ENCODE assay signal across 11 cellular contexts in the genomic region with DNA sequence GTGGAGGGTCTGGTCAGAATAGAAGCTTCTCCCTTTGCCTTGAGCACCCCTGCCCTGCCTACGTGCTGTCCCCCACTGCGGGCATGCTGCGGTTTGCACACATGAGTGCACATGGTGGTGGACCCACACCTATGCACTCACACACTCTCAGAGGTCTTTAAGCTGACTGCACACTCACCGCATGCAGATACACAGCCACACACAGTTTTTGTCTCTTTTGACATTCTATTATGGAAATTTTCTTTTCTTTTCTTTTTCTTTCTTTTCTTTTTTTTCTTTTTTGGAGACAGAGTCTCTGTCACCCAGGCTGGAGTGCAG. TPM values are rescaled to one million over a fixed set of nuclear protein-coding genes. Genes with fewer than 3 reads are reported as not detected.
DNase-seq lines count a peak whose midpoint lies in the region; ATAC-seq and TF ChIP-seq lines count a peak whose summit lies in the region.
"Had no signal": no experiment of that assay in that cellular context is flagged by ENCODE, and none has a peak within 500 bp of the region (broad histone marks: within the 10 kb centered on the region; RNA-seq: fewer than 3 reads in every experiment).

No MANE protein-coding gene starts in this region.

- H3K4me1 ChIP-seq in skeletal muscle tissue (ENCODE audit: control insufficient read depth in 3 of 3, insufficient read depth in 3 of 3, low read length in 3 of 3) = peaks cover 14 to 28% (median 16%) of the 10 kb centered on the region in 3 donors

- no peaks in the 10 kb centered on the region for H3K36me3 ChIP-seq in skeletal muscle tissue (ENCODE audit: control insufficient read depth in 3 of 3, insufficient read depth in 3 of 3, low read length in 3 of 3)

- DNase-seq in T-helper 1 cell (no peak), WTC11 (ENCODE audit: low spot score) (no peak), glutamatergic neuron (no peak), LoVo (ENCODE audit: low spot score) (no peak)
- DNase-seq: NCI-H2227 treated with DMSO at 0.1 percent for 48 hours had no signal

- peak overlapping the region; percentile 46 to 61 (median 59) for H3K4me3 ChIP-seq in skeletal muscle tissue (ENCODE audit: low read length in 3 of 3)

- ATAC-seq in WTC11 (no peak), HG02981 (IDR thresholded peaks at IDR 0.05; ENCODE audit: unreplicated experiment) (no peak), HG03175 (IDR thresholded peaks at IDR 0.05; ENCODE audit: unreplicated experiment) (no peak)

- peaks cover 14% of the 10 kb centered on the region for H3K4me1 Mint-ChIP-seq in T-helper 1 cell treated with Interleukin-12 subunit alpha and Interleukin-12 subunit beta and Interleukin-4 antibody, amounts not matched to agents 30 μg/mL and 1 μg/mL, for 36 hours (ENCODE audit: low read depth)
- H3K4me1 Mint-ChIP-seq in WTC11 (peaks cover 21% of the 10 kb centered on the region), glutamatergic neuron (ENCODE audit: low read depth, unreplicated experiment) (peaks cover 13% of the 10 kb centered on the region)

- H3K27ac Mint-ChIP-seq in T-helper 1 cell treated with Interleukin-12 subunit alpha and Interleukin-12 subunit beta and Interleukin-4 antibody, amounts not matched to agents 30 μg/mL and 1 μg/mL, for 36 hours = no peak overlapping the region
- no peak overlapping the region for H3K27ac Mint-ChIP-seq in WTC11
- no peak overlapping the region for H3K27ac Mint-ChIP-seq in glutamatergic neuron (ENCODE audit: unreplicated experiment)

- peak overlapping the region; percentile 75 for H3K4me3 Mint-ChIP-seq in T-helper 1 cell treated with Interleukin-12 subunit alpha and Interleukin-12 subunit beta and Interleukin-4 antibody, amounts not matched to agents 30 μg/mL and 1 μg/mL, for 36 hours
- peak overlapping the region; percentile 73 for H3K4me3 Mint-ChIP-seq in WTC11
- peak overlapping the region; percentile 83 for H3K4me3 Mint-ChIP-seq in glutamatergic neuron (ENCODE audit: unreplicated experiment)

- POLR2A ChIA-PET in WTC11 (lab: Charles Lee) = no interaction called here

- H3K27me3 Mint-ChIP-seq in T-helper 1 cell treated with Interleukin-12 subunit alpha and Interleukin-12 subunit beta and Interleukin-4 antibody, amounts not matched to agents 30 μg/mL and 1 μg/mL, for 36 hours (ENCODE audit: low read depth) = peaks cover 64% of the 10 kb centered on the region
- H3K27me3 Mint-ChIP-seq in WTC11 (ENCODE audit: low read depth) = peaks cover 84% of the 10 kb centered on the region
- H3K27me3 Mint-ChIP-seq in glutamatergic neuron (ENCODE audit: unreplicated experiment) = peaks cover 40% of the 10 kb centered on the region

- CTCF ChIA-PET in WTC11 (lab: Charles Lee) = interaction anchor here (0.8 to 3.4 kb wide), 11 partner anchors 8 to 110 kb away, joined by 3 to 12 read pairs (median 6); a partner anchor contains a TSS

- no peak overlapping the region for H3K27ac ChIP-seq in skeletal muscle tissue (ENCODE audit: low read depth, low read length)
- H3K27ac ChIP-seq: KMS-11 had no signal

- H3K9me3 ChIP-seq in skeletal muscle tissue (ENCODE audit: control insufficient read depth in 3 of 3, low read length in 3 of 3) = no peaks in the 10 kb centered on the region

- TF ChIP-seq CTCF in WTC11 (IDR thresholded peaks at IDR 0.05) = no peak
- TF ChIP-seq CTCF in glutamatergic neuron (IDR thresholded peaks at IDR 0.05; ENCODE audit: partially characterized antibody, unreplicated experiment) = no peak

- H3K27me3 ChIP-seq in skeletal muscle tissue (ENCODE audit: control insufficient read depth in 3 of 3, insufficient read depth in 3 of 3, low read length in 3 of 3) = peaks cover 57 to 58% (median 58%) of the 10 kb centered on the region in 3 donors

- peaks cover 6% of the 10 kb centered on the region for H3K36me3 Mint-ChIP-seq in T-helper 1 cell treated with Interleukin-12 subunit alpha and Interleukin-12 subunit beta and Interleukin-4 antibody, amounts not matched to agents 30 μg/mL and 1 μg/mL, for 36 hours (ENCODE audit: low read depth)
- H3K36me3 Mint-ChIP-seq in WTC11 = no peaks in the 10 kb centered on the region; the same call in 1 of the 2 replicates
- peaks cover 6% of the 10 kb centered on the region for H3K36me3 Mint-ChIP-seq in glutamatergic neuron (ENCODE audit: unreplicated experiment)

- H3K9ac ChIP-seq in skeletal muscle tissue (ENCODE audit: low read depth in 1 of 3, low read length in 3 of 3) = peak overlapping the region in 2 of 3 donors; percentile 3 to 40
- H3K9ac ChIP-seq: KMS-11 had no signal

- no peaks in the 10 kb centered on the region for H3K9me3 Mint-ChIP-seq in T-helper 1 cell treated with Interleukin-12 subunit alpha and Interleukin-12 subunit beta and Interleukin-4 antibody, amounts not matched to agents 30 μg/mL and 1 μg/mL, for 36 hours
- H3K9me3 Mint-ChIP-seq in WTC11 (no peaks in the 10 kb centered on the region), glutamatergic neuron (ENCODE audit: unreplicated experiment) (peaks cover 11% of the 10 kb centered on the region)

TF ChIP-seq in WTC11, 78 proteins besides CTCF, POLR2A, EP300 and RAD21 (continues in another document):
- TF ChIP-seq FOXP1 (CRISPR knock-in tag; IDR thresholded peaks at IDR 0.05; ENCODE audit: borderline replicate concordance) (no peak), SMAD3 (CRISPR knock-in tag; IDR thresholded peaks at IDR 0.05; ENCODE audit: borderline replicate concordance) (no peak), PRRX2 (CRISPR knock-in tag; IDR thresholded peaks at IDR 0.05) (no peak)
- TF ChIP-seq, protein P1, sequence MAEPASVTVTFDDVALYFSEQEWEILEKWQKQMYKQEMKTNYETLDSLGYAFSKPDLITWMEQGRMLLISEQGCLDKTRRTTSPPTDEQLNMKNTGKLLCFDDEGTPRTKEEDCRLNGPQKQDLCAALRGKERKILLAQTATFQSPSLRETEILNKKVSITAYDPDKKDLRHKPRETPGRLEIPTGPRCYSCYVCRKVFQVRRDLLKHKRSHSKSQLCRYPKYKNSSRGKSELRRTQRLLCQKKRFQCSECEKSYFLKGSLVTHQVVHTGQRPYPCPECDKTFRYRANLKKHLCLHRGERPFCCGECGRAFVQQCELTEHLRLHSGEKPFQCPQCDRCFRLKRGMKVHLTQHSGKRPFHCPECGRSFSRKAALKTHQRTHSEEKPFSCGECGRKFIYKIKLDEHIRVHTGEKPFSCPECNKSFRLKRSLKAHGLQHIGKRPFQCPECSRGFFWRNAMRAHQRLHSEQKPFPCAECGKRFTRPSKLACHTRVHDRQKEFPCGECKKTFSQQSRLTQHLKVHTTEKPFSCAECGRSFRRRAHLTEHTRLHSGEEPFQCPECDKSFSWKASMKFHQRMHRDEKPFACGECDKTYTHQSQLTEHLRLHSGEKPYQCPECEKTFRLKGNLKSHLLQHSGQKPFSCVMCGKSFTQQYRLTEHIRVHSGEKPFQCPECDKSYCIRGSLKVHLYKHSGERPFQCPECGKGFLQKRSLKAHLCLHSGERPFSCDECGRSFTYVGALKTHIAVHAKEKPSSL (CRISPR knock-in tag; conservative IDR thresholded peaks at IDR 0.05) = no peak
- TF ChIP-seq, protein P2, sequence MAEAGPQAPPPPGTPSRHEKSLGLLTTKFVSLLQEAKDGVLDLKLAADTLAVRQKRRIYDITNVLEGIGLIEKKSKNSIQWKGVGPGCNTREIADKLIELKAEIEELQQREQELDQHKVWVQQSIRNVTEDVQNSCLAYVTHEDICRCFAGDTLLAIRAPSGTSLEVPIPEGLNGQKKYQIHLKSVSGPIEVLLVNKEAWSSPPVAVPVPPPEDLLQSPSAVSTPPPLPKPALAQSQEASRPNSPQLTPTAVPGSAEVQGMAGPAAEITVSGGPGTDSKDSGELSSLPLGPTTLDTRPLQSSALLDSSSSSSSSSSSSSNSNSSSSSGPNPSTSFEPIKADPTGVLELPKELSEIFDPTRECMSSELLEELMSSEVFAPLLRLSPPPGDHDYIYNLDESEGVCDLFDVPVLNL (CRISPR knock-in tag; IDR thresholded peaks at IDR 0.05; ENCODE audit: borderline replicate concordance, low read depth) = no peak
- TF ChIP-seq, protein P3, sequence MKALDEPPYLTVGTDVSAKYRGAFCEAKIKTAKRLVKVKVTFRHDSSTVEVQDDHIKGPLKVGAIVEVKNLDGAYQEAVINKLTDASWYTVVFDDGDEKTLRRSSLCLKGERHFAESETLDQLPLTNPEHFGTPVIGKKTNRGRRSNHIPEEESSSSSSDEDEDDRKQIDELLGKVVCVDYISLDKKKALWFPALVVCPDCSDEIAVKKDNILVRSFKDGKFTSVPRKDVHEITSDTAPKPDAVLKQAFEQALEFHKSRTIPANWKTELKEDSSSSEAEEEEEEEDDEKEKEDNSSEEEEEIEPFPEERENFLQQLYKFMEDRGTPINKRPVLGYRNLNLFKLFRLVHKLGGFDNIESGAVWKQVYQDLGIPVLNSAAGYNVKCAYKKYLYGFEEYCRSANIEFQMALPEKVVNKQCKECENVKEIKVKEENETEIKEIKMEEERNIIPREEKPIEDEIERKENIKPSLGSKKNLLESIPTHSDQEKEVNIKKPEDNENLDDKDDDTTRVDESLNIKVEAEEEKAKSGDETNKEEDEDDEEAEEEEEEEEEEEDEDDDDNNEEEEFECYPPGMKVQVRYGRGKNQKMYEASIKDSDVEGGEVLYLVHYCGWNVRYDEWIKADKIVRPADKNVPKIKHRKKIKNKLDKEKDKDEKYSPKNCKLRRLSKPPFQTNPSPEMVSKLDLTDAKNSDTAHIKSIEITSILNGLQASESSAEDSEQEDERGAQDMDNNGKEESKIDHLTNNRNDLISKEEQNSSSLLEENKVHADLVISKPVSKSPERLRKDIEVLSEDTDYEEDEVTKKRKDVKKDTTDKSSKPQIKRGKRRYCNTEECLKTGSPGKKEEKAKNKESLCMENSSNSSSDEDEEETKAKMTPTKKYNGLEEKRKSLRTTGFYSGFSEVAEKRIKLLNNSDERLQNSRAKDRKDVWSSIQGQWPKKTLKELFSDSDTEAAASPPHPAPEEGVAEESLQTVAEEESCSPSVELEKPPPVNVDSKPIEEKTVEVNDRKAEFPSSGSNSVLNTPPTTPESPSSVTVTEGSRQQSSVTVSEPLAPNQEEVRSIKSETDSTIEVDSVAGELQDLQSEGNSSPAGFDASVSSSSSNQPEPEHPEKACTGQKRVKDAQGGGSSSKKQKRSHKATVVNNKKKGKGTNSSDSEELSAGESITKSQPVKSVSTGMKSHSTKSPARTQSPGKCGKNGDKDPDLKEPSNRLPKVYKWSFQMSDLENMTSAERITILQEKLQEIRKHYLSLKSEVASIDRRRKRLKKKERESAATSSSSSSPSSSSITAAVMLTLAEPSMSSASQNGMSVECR (CRISPR knock-in tag; IDR thresholded peaks at IDR 0.05; ENCODE audit: borderline replicate concordance) = no peak

RNA-seq across cellular contexts. Expression of a gene that starts 0.6 kb away (rescaled TPM):
- total RNA-seq in WTC11 (2021) = 0.14 to 0.23 TPM (median 0.15 TPM) in 3 replicates
- not detected for total RNA-seq in glutamatergic neuron (ENCODE audit: unreplicated experiment)
- total RNA-seq in skeletal muscle tissue = not detected
- total RNA-seq: dermis microvascular lymphatic vessel endothelial cell had no signal

RNA-seq across cellular contexts. Expression of a gene that starts 8.1 kb away (rescaled TPM):
- 108 to 116 TPM (median 109 TPM) in 3 replicates for total RNA-seq in WTC11 (2021)
- 44.4 TPM for total RNA-seq in glutamatergic neuron (ENCODE audit: unreplicated experiment)
- total RNA-seq in skeletal muscle tissue = 14.1 TPM

RNA-seq across cellular contexts. Expression of a gene that starts 9.2 kb away (rescaled TPM):
- total RNA-seq in WTC11 (2021) (23.8 to 28.7 TPM (median 27.5 TPM) in 3 replicates), glutamatergic neuron (ENCODE audit: unreplicated experiment) (119 TPM), skeletal muscle tissue (67.8 TPM)

RNA-seq across cellular contexts. Expression of a gene that starts 17.0 kb away (rescaled TPM):
- 35.9 to 39.7 TPM (median 37.6 TPM) in 3 replicates for total RNA-seq in WTC11 (2021)
- total RNA-seq in glutamatergic neuron (ENCODE audit: unreplicated experiment) = 57.5 TPM
- total RNA-seq in skeletal muscle tissue = 23.0 TPM

RNA-seq across cellular contexts. Expression of a gene that starts 17.6 kb away (rescaled TPM):
- 24.5 to 35.9 TPM (median 31.4 TPM) in 3 replicates for total RNA-seq in WTC11 (2021)
- total RNA-seq in glutamatergic neuron (ENCODE audit: unreplicated experiment) = 12.6 TPM
- total RNA-seq in skeletal muscle tissue = 25.6 TPM
